Comparison of ENCODE assay signal across 1 cellular context in genomic region chr1:185314416-185314815, GRCh38.
TF ChIP-seq lines count a peak whose summit lies in the region.

No MANE protein-coding gene starts in this region.

TF ChIP-seq in K562, 482 proteins besides CTCF, POLR2A, EP300 and RAD21 (continued from another document):
- TF ChIP-seq ZNF280B (CRISPR knock-in tag; IDR thresholded peaks at IDR 0.05), result no peak
- TF ChIP-seq SMARCB1 (IDR thresholded peaks at IDR 0.05; ENCODE audit: insufficient read length, low read depth), result no peak
- no peak for TF ChIP-seq ELF2 (CRISPR knock-in tag; IDR thresholded peaks at IDR 0.05)
- TF ChIP-seq MCM2 (IDR thresholded peaks at IDR 0.05; ENCODE audit: low read depth), result no peak
- no peak for TF ChIP-seq TARDBP (IDR thresholded peaks at IDR 0.05)
- TF ChIP-seq POLR2G (IDR thresholded peaks at IDR 0.05; ENCODE audit: low read depth, low read length), result no peak
- TF ChIP-seq TOE1 (IDR thresholded peaks at IDR 0.05; ENCODE audit: borderline replicate concordance), result no peak
- no peak for TF ChIP-seq TOE1 (CRISPR knock-in tag; IDR thresholded peaks at IDR 0.05; ENCODE audit: borderline replicate concordance, low read depth)
- TF ChIP-seq FOXM1 (IDR thresholded peaks at IDR 0.05; ENCODE audit: low read depth), result 0 out of 2 replicates have a peak, but pooled peaks have one; percentile 11
- TF ChIP-seq FOXM1 (CRISPR knock-in tag; IDR thresholded peaks at IDR 0.05; ENCODE audit: low read depth), result no peak
